In genomic region chr17:28973414-28973813, GRCh38 we compare ENCODE assay signal across 2 cellular contexts.
A peak's percentile ranks its signal among the peaks of the same experiment; 100 is the strongest.
TF ChIP-seq lines count a peak whose summit lies in the region.

No MANE protein-coding gene starts in this region.

TF ChIP-seq in K562, 482 proteins besides CTCF, POLR2A, EP300 and RAD21:
- TF ChIP-seq HCFC1 (IDR thresholded peaks at IDR 0.05; ENCODE audit: low read depth, low read length) (no peak), PKNOX1 (IDR thresholded peaks at IDR 0.05) (0 out of 2 replicates have a peak, but pooled peaks have one; percentile 17), ZNF778 (CRISPR knock-in tag; IDR thresholded peaks at IDR 0.05) (no peak), NKRF (IDR thresholded peaks at IDR 0.05; ENCODE audit: borderline replicate concordance) (no peak), RBBP5 (IDR thresholded peaks at IDR 0.05; ENCODE audit: borderline replicate concordance, insufficient read depth, low read length, poor library complexity, severe bottlenecking) (no peak), BCOR (IDR thresholded peaks at IDR 0.05) (no peak), ZBTB26 (CRISPR knock-in tag; IDR thresholded peaks at IDR 0.05) (no peak)

TF ChIP-seq in GM23338, 12 proteins besides CTCF, POLR2A, EP300 and RAD21:
- TF ChIP-seq ETS1 (IDR thresholded peaks at IDR 0.05), result no peak
- TF ChIP-seq ZNF331 (CRISPR knock-in tag; IDR thresholded peaks at IDR 0.05; ENCODE audit: low read depth), result no peak
- TF ChIP-seq NANOG (IDR thresholded peaks at IDR 0.05; ENCODE audit: borderline replicate concordance), result no peak
- TF ChIP-seq STAT1 (IDR thresholded peaks at IDR 0.05; ENCODE audit: unreplicated experiment), result no peak
- no peak for TF ChIP-seq EZH2 (IDR thresholded peaks at IDR 0.05; ENCODE audit: low read depth, unreplicated experiment)
- TF ChIP-seq EZH2phosphoT487 (IDR thresholded peaks at IDR 0.05; ENCODE audit: unreplicated experiment), result no peak
- no peak for TF ChIP-seq REST (IDR thresholded peaks at IDR 0.05; ENCODE audit: unreplicated experiment)
- TF ChIP-seq POLR2AphosphoS5 (IDR thresholded peaks at IDR 0.05; ENCODE audit: low read depth), result no peak
- TF ChIP-seq ZNF462 (CRISPR knock-in tag; IDR thresholded peaks at IDR 0.05), result no peak
- TF ChIP-seq ZNF114 (CRISPR knock-in tag; IDR thresholded peaks at IDR 0.05), result no peak
- TF ChIP-seq JUNB (IDR thresholded peaks at IDR 0.05; ENCODE audit: unreplicated experiment), result no peak
- TF ChIP-seq CREB1 (CRISPR knock-in tag; IDR thresholded peaks at IDR 0.05; ENCODE audit: low read depth), result no peak
